11 cellular contexts compared by ENCODE assay signal in genomic region chr11:11478687-11479086, GRCh38.
"Had no signal": no experiment of that assay in that cellular context is flagged by ENCODE, and none has a peak within 500 bp of the region (broad histone marks: within the 10 kb centered on the region; RNA-seq: fewer than 3 reads in every experiment).

No MANE protein-coding gene starts in this region.

- H2AFZ ChIP-seq: hepatocyte had no signal

- H3K27ac ChIP-seq: hepatocyte, upper lobe of left lung had no signal

- H3K79me2 ChIP-seq: hepatocyte had no signal

- H3K4me2 ChIP-seq: hepatocyte had no signal

- H3K36me3 ChIP-seq: upper lobe of left lung had no signal

- DNase-seq: activated CD4-positive, alpha-beta T cell treated with anti-CD3 and anti-CD28 coated beads, Interleukin-2, amount 10 ng/mL, durations not matched to agents 24 days and 14 days; activated naive CD4-positive, alpha-beta T cell; central memory CD4-positive, alpha-beta T cell; effector memory CD4-positive, alpha-beta T cell; erythroblast; stimulated activated CD4-positive, alpha-beta T cell treated with anti-CD3 and anti-CD28 coated beads, Interleukin-4, amount 100 ng/mL, for 1 hour; T-cell; T1000 had no signal

- H3K27me3 ChIP-seq: hepatocyte, upper lobe of left lung had no signal

- H3K4me3 ChIP-seq: hepatocyte, upper lobe of left lung had no signal

- ATAC-seq: natural killer cell treated with Interleukin-12 subunit alpha and Interleukin-12 subunit beta and Interleukin-15 and Interleukin-18, amount 100 ng/mL, for 72 hours; T-cell had no signal

- H3K9me3 ChIP-seq: upper lobe of left lung had no signal
